In genomic region chr21:39843483-39843882, GRCh38 we compare ENCODE assay signal across 21 cellular contexts. TPM values are rescaled to one million over a fixed set of nuclear protein-coding genes. Genes with fewer than 3 reads are reported as not detected.
"Had no signal": no experiment of that assay in that cellular context is flagged by ENCODE, and none has a peak within 500 bp of the region (broad histone marks: within the 10 kb centered on the region; RNA-seq: fewer than 3 reads in every experiment).

No MANE protein-coding gene starts in this region.

- H3K36me3 ChIP-seq: MG63, SJSA1 had no signal

- H3K27me3 ChIP-seq: MG63, SJSA1 had no signal

- DNase-seq: Karpas-422, KG1, MG63, NCI-H1092, NCI-H1105 treated with DMSO at 0.1 percent for 48 hours, NCI-H1417 treated with DMSO at 0.1 percent for 48 hours, NCI-H146, NCI-H1694 treated with DMSO at 0.1 percent for 48 hours, NCI-H2081, NCI-H2171, NCI-H345, NCI-H526 treated with DMSO at 0.1 percent for 48 hours, NCI-H748 treated with DMSO at 0.1 percent for 48 hours, Right ventricle myocardium superior, RPMI8226, SIG-M5, SW 1271 had no signal

- H3K4me1 ChIP-seq: SJSA1 had no signal

- H3K27ac ChIP-seq: SJSA1, SK-N-MC had no signal

- H3K4me3 ChIP-seq: MG63, SJSA1, SK-N-MC had no signal

- H3K9me3 ChIP-seq: MG63, SJSA1 had no signal

RNA-seq across cellular contexts. Expression of gene PCP4, which starts 23.8 kb away (rescaled TPM):
- total RNA-seq: HT-29, NCI-H460, SJSA1 had no signal
